ENCODE assay signal across 20 cellular contexts in the genomic region with DNA sequence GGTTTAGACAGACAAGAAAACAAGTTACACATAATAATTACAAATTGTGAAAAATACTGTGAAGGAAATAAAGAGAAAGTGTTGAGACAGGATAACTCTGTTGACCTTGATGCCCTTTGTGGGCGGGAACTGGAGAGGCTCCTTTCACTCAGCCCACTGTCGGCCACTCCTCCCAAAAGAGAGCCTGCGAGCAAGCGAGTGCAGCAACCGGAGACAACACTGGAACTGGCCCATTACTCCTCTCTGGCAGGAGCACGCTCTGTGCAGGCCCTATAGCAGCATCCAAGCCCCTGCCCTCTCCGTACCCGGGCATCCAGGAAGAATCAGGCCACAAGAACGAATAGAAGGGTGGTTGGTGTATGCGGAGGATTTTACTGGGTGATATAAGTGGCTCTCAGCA.
"Had no signal": no experiment of that assay in that cellular context is flagged by ENCODE, and none has a peak within 500 bp of the region (broad histone marks: within the 10 kb centered on the region; RNA-seq: fewer than 3 reads in every experiment).

No MANE protein-coding gene starts in this region.

- H3K27ac ChIP-seq: esophagus squamous epithelium, gastroesophageal sphincter, ovary, right atrium auricular region, sigmoid colon, skin epidermis, thyroid gland, upper lobe of left lung, vagina had no signal

- H3K27me3 ChIP-seq: esophagus squamous epithelium, gastroesophageal sphincter, ovary, right atrium auricular region, sigmoid colon, thyroid gland, upper lobe of left lung, vagina had no signal

- H3K4me1 Mint-ChIP-seq: naive B cell, nephron had no signal

- H3K4me1 ChIP-seq: esophagus squamous epithelium, gastroesophageal sphincter, right atrium auricular region, sigmoid colon, thyroid gland, upper lobe of left lung, vagina had no signal

- H3K4me3 Mint-ChIP-seq: naive B cell, nephron had no signal

- H3K36me3 Mint-ChIP-seq: naive B cell had no signal

- H3K36me3 ChIP-seq: esophagus squamous epithelium, gastroesophageal sphincter, ovary, right atrium auricular region, sigmoid colon, thyroid gland, upper lobe of left lung, vagina had no signal

- H3K9me3 ChIP-seq: esophagus squamous epithelium, gastroesophageal sphincter, ovary, right atrium auricular region, sigmoid colon, thyroid gland, upper lobe of left lung, vagina had no signal

- H3K27me3 Mint-ChIP-seq: naive B cell had no signal

- H3K27ac Mint-ChIP-seq: nephron had no signal

- DNase-seq: esophagus squamous epithelium; foreskin fibroblast; glutamatergic neuron; left colon; left ventricle myocardium superior; mesenchymal stem cell; naive B cell; nucleus accumbens; ovary; sigmoid colon; stimulated activated CD4-positive, alpha-beta T cell treated with anti-CD3 and anti-CD28 coated beads, Interleukin-12 subunit alpha, Interleukin-12 subunit beta, amount 100 ng/mL, for 4 hours; stimulated activated naive CD4-positive, alpha-beta T cell treated with Interleukin-2 at 50 U/mL for 16 hours; thyroid gland had no signal

- H3K9me3 Mint-ChIP-seq: naive B cell had no signal

- ATAC-seq: gastroesophageal sphincter, left colon, left ventricle myocardium superior had no signal

- H3K4me3 ChIP-seq: esophagus squamous epithelium, gastroesophageal sphincter, lung, ovary, right atrium auricular region, sigmoid colon, skin epidermis, thyroid gland, upper lobe of left lung, vagina had no signal
